20 cellular contexts compared by ENCODE assay signal in the genomic region with DNA sequence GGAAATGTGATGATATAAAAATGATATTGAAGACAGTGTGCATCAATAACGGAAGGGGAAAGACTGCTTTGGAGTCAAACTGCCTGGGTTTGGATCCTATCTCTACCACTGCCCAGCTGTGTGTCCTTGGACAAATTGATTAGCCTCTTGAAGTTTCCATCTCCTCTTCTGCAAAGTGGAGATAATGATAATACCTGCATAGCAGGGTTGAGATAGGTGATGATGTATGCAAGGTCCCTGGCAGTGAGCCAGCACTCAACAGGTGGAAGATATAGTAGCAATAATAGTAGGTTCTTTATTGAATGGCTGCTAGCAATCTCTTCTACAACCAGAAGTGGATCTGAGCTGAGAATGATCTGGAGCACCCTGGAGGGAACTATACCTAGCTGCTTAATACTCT.
"Had no signal": no experiment of that assay in that cellular context is flagged by ENCODE, and none has a peak within 500 bp of the region (broad histone marks: within the 10 kb centered on the region; RNA-seq: fewer than 3 reads in every experiment).

No MANE protein-coding gene starts in this region.

- H3K9me3 ChIP-seq: sigmoid colon, upper lobe of left lung had no signal

- H3K27ac ChIP-seq: heart right ventricle, sigmoid colon, upper lobe of left lung, WERI-Rb-1 had no signal

- H3K4me3 ChIP-seq: heart right ventricle, sigmoid colon, upper lobe of left lung had no signal

- H3K27me3 ChIP-seq: heart right ventricle, sigmoid colon, upper lobe of left lung had no signal

- H3K36me3 ChIP-seq: heart right ventricle, sigmoid colon, upper lobe of left lung, WERI-Rb-1 had no signal

- H3K4me1 ChIP-seq: heart right ventricle, sigmoid colon, upper lobe of left lung had no signal

- FAIRE-seq: endometrium, TTC549 had no signal

- DNase-seq: activated CD4-positive, alpha-beta T cell treated with anti-CD3 and anti-CD28 coated beads, Interleukin-2, amount 10 ng/mL, durations not matched to agents 7 days and 5 days; activated CD4-positive, CD25-positive, alpha-beta regulatory T cell treated with anti-CD3 and anti-CD28 coated beads, Interleukin-2, amount 50 U/mL, for 72 hours; activated gamma-delta T cell treated with Interleukin-2 at 50 U/mL for 16 hours; activated T-cell treated with anti-CD3 and anti-CD28 coated beads, Interleukin-2, amount 50 U/mL, for 1 hour; aorta; effector CD4-positive, alpha-beta T cell; foreskin fibroblast; heart right ventricle; islet precursor cell; left cardiac atrium; midbrain; natural killer cell; retina; sigmoid colon; stimulated activated CD4-positive, alpha-beta T cell treated with anti-CD3 and anti-CD28 coated beads, Interleukin-4, amount 100 ng/mL, for 1 hour; stimulated activated naive CD4-positive, alpha-beta T cell treated with Interleukin-2 at 50 U/mL for 16 hours; upper lobe of left lung; WERI-Rb-1 had no signal

- ATAC-seq: heart right ventricle, left cardiac atrium, natural killer cell had no signal
